ENCODE assay signal across 9 cellular contexts in genomic region chr6:22737331-22737730, GRCh38.
DNase-seq lines count a peak whose midpoint lies in the region; ATAC-seq and TF ChIP-seq lines count a peak whose summit lies in the region.
"Had no signal": no experiment of that assay in that cellular context is flagged by ENCODE, and none has a peak within 500 bp of the region (broad histone marks: within the 10 kb centered on the region; RNA-seq: fewer than 3 reads in every experiment).

No MANE protein-coding gene starts in this region.

- TF ChIP-seq CTCF in GM20000 (IDR thresholded peaks at IDR 0.05; ENCODE audit: extremely low read depth, missing control alignments) = no peak

- H3K4me1 Mint-ChIP-seq in activated CD4-positive, alpha-beta memory T cell treated with anti-CD3 and anti-CD28 coated beads for 36 hours (ENCODE audit: low read depth) = no peaks in the 10 kb centered on the region
- H3K4me1 Mint-ChIP-seq: memory B cell had no signal

- no peaks in the 10 kb centered on the region for H3K36me3 Mint-ChIP-seq in activated CD4-positive, alpha-beta memory T cell treated with anti-CD3 and anti-CD28 coated beads for 36 hours
- H3K36me3 Mint-ChIP-seq: memory B cell had no signal

- POLR2A ChIA-PET in activated CD4-positive, alpha-beta memory T cell treated with anti-CD3 and anti-CD28 coated beads for 36 hours (lab: Charles Lee) = no interaction called here

- CTCF ChIA-PET in activated CD4-positive, alpha-beta memory T cell treated with anti-CD3 and anti-CD28 coated beads for 36 hours (lab: Charles Lee) = interaction anchor here (0.6 kb wide), 1 partner anchor 690 kb away, joined by 5 read pairs; no protein-coding TSS in a partner anchor

- no peak overlapping the region for H3K27ac Mint-ChIP-seq in activated CD4-positive, alpha-beta memory T cell treated with anti-CD3 and anti-CD28 coated beads for 36 hours
- H3K27ac Mint-ChIP-seq: memory B cell had no signal

- no peaks in the 10 kb centered on the region for H3K27me3 Mint-ChIP-seq in activated CD4-positive, alpha-beta memory T cell treated with anti-CD3 and anti-CD28 coated beads for 36 hours
- H3K27me3 Mint-ChIP-seq: memory B cell had no signal

- H3K4me3 Mint-ChIP-seq in activated CD4-positive, alpha-beta memory T cell treated with anti-CD3 and anti-CD28 coated beads for 36 hours = no peak overlapping the region
- H3K4me3 Mint-ChIP-seq: memory B cell had no signal

- peaks cover 8% of the 10 kb centered on the region for H3K9me3 Mint-ChIP-seq in activated CD4-positive, alpha-beta memory T cell treated with anti-CD3 and anti-CD28 coated beads for 36 hours

- peak; percentile 1 for DNase-seq in DMS 273 treated with DMSO at 0.1 percent for 48 hours (lab: John Stamatoyannopoulos, UW)
- DNase-seq in M059J (ENCODE audit: low read depth) = peak; percentile 60
- peak; percentile 32 for DNase-seq in dermis blood vessel endothelial cell
- peak; percentile 68 for DNase-seq in midbrain (lab: John Stamatoyannopoulos, UW)
- DNase-seq in activated CD4-positive, alpha-beta memory T cell treated with anti-CD3 and anti-CD28 coated beads for 36 hours = no peak
- DNase-seq in mesenteric fat pad (ENCODE audit: low spot score) = no peak
- DNase-seq in GM20000 (ENCODE audit: low spot score) = no peak

- no peak for ATAC-seq in HG03354 (IDR thresholded peaks at IDR 0.05; ENCODE audit: poor library complexity, severe bottlenecking, unreplicated experiment)

- intact Hi-C loops in activated CD4-positive, alpha-beta memory T cell treated with anti-CD3 and anti-CD28 coated beads for 36 hours (cut with micrococcal nuclease) = no loop called here

Comparison
In these comparisons a context has a peak if more than half of its experiments do, and no peak if none do; other contexts are left out.
1. DNase-seq: peak in DMS 273 treated with DMSO at 0.1 percent for 48 hours (single experiment), M059J (single experiment), dermis blood vessel endothelial cell (single experiment) and midbrain (single experiment); none in activated CD4-positive, alpha-beta memory T cell treated with anti-CD3 and anti-CD28 coated beads for 36 hours (single experiment), mesenteric fat pad (single experiment) and GM20000 (single experiment).